Comparison of ENCODE assay signal across 9 cellular contexts in genomic region chr6:16953905-16954304, GRCh38.
"Had no signal": no experiment of that assay in that cellular context is flagged by ENCODE, and none has a peak within 500 bp of the region (broad histone marks: within the 10 kb centered on the region; RNA-seq: fewer than 3 reads in every experiment).

No MANE protein-coding gene starts in this region.

- H3K27ac ChIP-seq: HL-60 had no signal

- FAIRE-seq: K562 had no signal

- H3K4me3 Mint-ChIP-seq: HFFc6 had no signal

- H3K36me3 ChIP-seq: HAP-1 had no signal

- DNase-seq: GOT3, H7, HFFc6, IMR-90, KG1 had no signal

- H3K4me3 ChIP-seq: HAP-1, K562 had no signal

- H3K9me3 ChIP-seq: HAP-1 had no signal

- H3K4me1 ChIP-seq: HAP-1 had no signal

- H3K9me3 Mint-ChIP-seq: HFFc6 had no signal

- ATAC-seq: HCT116, K562 had no signal

- H3K27ac Mint-ChIP-seq: HFFc6 had no signal
